Comparison of ENCODE assay signal across 1 cellular context in the genomic region with DNA sequence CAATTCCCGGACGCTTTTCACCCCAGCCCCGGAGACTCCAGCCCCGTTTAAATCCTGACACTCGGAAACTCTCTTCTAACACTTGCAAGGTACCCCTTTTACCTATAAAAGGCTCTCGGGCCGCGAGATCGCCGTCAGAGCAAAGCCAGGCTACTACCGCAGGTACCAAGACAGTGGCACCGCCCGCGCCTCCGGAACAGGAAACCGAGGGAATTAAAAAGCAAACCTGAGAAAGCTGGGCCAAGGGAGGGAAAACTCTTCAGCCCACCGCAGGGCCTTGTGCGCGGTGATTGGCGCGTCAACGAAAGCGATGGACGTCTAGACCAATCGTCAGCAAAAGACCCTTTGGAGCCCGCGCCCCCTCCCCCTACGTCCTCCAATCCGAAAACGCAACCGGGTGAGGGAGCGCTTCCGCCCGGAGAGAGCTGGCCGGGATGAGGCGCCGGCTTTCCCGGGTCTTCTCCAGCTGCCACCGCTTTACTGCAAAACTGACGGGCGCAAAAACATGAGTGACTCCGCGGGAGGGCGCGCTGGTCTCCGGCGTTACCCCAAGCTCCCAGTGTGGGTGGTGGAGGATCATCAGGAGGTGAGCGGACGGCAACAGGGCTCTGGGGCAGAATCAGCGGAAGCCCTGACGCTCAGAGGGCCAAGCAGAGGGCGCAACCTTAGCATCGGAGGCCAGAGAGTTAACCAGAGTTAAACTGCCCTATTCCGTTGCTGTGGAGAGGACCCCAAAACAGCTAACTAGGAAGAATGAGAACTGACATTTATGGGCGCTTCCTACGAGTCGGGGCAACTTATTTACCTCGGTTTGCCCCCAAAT.
TF ChIP-seq lines count a peak whose summit lies in the region.

Gene C5orf22 (plus strand): TSS at position 414 of the 823 bp plus-strand sequence. CDS start 92 bp downstream, at position 506.
Gene DROSHA (minus strand): TSS at position 206 of the 823 bp plus-strand sequence. CDS start 3,034 bp downstream, outside the sequence.

TF ChIP-seq in K562, 482 proteins besides CTCF, POLR2A, EP300 and RAD21 (continued from another document and continues in another):
- TF ChIP-seq ELK1 (CRISPR knock-in tag; IDR thresholded peaks at IDR 0.05), result no peak
- TF ChIP-seq XRCC4 (IDR thresholded peaks at IDR 0.05; ENCODE audit: extremely low read depth, insufficient read depth, insufficient read length), result no peak
- no peak for TF ChIP-seq ZNF124 (CRISPR knock-in tag; IDR thresholded peaks at IDR 0.05)
- no peak for TF ChIP-seq NR3C1 (CRISPR knock-in tag; IDR thresholded peaks at IDR 0.05)
- no peak for TF ChIP-seq FOSL1 (tag; conservative IDR thresholded peaks at IDR 0.05)
- TF ChIP-seq DLX4 (CRISPR knock-in tag; IDR thresholded peaks at IDR 0.05), result no peak
- no peak for TF ChIP-seq MITF (IDR thresholded peaks at IDR 0.05)
- TF ChIP-seq ZNF134 (CRISPR knock-in tag; conservative IDR thresholded peaks at IDR 0.05), result peak; percentile 93
- no peak for TF ChIP-seq ZNF830 (CRISPR knock-in tag; IDR thresholded peaks at IDR 0.05)
- 0 out of 2 replicates have a peak, but pooled peaks have one; percentile 52 for TF ChIP-seq KLF6 (CRISPR knock-in tag; IDR thresholded peaks at IDR 0.05; ENCODE audit: borderline replicate concordance)
- peak; percentile 35 to 83 for TF ChIP-seq E2F6 (IDR thresholded peaks at IDR 0.05; ENCODE audit: borderline replicate concordance in 1 of 2, extremely low read depth in 1 of 2, insufficient read depth in 1 of 2, insufficient read length in 1 of 2, low read depth in 1 of 2, low read length in 1 of 2, poor library complexity in 1 of 2, severe bottlenecking in 1 of 2)
- TF ChIP-seq NR2F6 (CRISPR knock-in tag; IDR thresholded peaks at IDR 0.05), result 0 out of 2 replicates have a peak, but pooled peaks have one; percentile 64
- no peak for TF ChIP-seq FOXA1 (IDR thresholded peaks at IDR 0.05; ENCODE audit: borderline replicate concordance)
- no peak for TF ChIP-seq ZNF586 (CRISPR knock-in tag; conservative IDR thresholded peaks at IDR 0.05)
- TF ChIP-seq, protein P1, sequence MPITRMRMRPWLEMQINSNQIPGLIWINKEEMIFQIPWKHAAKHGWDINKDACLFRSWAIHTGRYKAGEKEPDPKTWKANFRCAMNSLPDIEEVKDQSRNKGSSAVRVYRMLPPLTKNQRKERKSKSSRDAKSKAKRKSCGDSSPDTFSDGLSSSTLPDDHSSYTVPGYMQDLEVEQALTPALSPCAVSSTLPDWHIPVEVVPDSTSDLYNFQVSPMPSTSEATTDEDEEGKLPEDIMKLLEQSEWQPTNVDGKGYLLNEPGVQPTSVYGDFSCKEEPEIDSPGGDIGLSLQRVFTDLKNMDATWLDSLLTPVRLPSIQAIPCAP (CRISPR knock-in tag; IDR thresholded peaks at IDR 0.05; ENCODE audit: borderline replicate concordance), result no peak
- TF ChIP-seq BRF1 (IDR thresholded peaks at IDR 0.05; ENCODE audit: borderline replicate concordance, extremely low read depth, insufficient read length), result no peak
- no peak for TF ChIP-seq RUNX1 (IDR thresholded peaks at IDR 0.05; ENCODE audit: low read depth)
- no peak for TF ChIP-seq MED1 (CRISPR knock-in tag; IDR thresholded peaks at IDR 0.05; ENCODE audit: borderline replicate concordance)
- TF ChIP-seq ZNF239 (CRISPR knock-in tag; IDR thresholded peaks at IDR 0.05), result no peak
- no peak for TF ChIP-seq CBFB (CRISPR knock-in tag; IDR thresholded peaks at IDR 0.05)
- TF ChIP-seq CHD2 (IDR thresholded peaks at IDR 0.05; ENCODE audit: low read depth, low read length), result peak; percentile 86
- peak; percentile 7 to 38; a peak in 1 of 4 replicates for TF ChIP-seq MAZ (CRISPR knock-in tag; conservative IDR thresholded peaks at IDR 0.05 in 1 of 2, IDR thresholded peaks at IDR 0.05 in 1 of 2)
- TF ChIP-seq, protein P2, sequence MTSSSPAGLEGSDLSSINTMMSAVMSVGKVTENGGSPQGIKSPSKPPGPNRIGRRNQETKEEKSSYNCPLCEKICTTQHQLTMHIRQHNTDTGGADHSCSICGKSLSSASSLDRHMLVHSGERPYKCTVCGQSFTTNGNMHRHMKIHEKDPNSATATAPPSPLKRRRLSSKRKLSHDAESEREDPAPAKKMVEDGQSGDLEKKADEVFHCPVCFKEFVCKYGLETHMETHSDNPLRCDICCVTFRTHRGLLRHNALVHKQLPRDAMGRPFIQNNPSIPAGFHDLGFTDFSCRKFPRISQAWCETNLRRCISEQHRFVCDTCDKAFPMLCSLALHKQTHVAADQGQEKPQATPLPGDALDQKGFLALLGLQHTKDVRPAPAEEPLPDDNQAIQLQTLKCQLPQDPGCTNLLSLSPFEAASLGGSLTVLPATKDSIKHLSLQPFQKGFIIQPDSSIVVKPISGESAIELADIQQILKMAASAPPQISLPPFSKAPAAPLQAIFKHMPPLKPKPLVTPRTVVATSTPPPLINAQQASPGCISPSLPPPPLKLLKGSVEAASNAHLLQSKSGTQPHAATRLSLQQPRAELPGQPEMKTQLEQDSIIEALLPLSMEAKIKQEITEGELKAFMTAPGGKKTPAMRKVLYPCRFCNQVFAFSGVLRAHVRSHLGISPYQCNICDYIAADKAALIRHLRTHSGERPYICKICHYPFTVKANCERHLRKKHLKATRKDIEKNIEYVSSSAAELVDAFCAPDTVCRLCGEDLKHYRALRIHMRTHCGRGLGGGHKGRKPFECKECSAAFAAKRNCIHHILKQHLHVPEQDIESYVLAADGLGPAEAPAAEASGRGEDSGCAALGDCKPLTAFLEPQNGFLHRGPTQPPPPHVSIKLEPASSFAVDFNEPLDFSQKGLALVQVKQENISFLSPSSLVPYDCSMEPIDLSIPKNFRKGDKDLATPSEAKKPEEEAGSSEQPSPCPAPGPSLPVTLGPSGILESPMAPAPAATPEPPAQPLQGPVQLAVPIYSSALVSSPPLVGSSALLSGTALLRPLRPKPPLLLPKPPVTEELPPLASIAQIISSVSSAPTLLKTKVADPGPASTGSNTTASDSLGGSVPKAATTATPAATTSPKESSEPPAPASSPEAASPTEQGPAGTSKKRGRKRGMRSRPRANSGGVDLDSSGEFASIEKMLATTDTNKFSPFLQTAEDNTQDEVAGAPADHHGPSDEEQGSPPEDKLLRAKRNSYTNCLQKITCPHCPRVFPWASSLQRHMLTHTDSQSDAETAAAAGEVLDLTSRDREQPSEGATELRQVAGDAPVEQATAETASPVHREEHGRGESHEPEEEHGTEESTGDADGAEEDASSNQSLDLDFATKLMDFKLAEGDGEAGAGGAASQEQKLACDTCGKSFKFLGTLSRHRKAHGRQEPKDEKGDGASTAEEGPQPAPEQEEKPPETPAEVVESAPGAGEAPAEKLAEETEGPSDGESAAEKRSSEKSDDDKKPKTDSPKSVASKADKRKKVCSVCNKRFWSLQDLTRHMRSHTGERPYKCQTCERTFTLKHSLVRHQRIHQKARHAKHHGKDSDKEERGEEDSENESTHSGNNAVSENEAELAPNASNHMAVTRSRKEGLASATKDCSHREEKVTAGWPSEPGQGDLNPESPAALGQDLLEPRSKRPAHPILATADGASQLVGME (CRISPR knock-in tag; IDR thresholded peaks at IDR 0.05), result no peak
- no peak for TF ChIP-seq ZNF212 (CRISPR knock-in tag; IDR thresholded peaks at IDR 0.05)
- peak; percentile 61; the same call in 1 of the 2 replicates for TF ChIP-seq NBN (IDR thresholded peaks at IDR 0.05; ENCODE audit: low read depth)
- 0 out of 2 replicates have a peak, but pooled peaks have one; percentile 13 for TF ChIP-seq DIDO1 (tag; IDR thresholded peaks at IDR 0.05; ENCODE audit: low read depth)
- no peak for TF ChIP-seq TFE3 (CRISPR knock-in tag; IDR thresholded peaks at IDR 0.05)
- 0 out of 2 replicates have a peak, but pooled peaks have one; percentile 23 for TF ChIP-seq JUNB (CRISPR knock-in tag; conservative IDR thresholded peaks at IDR 0.05)
- TF ChIP-seq ZFPM2 (CRISPR knock-in tag; IDR thresholded peaks at IDR 0.05), result 0 out of 2 replicates have a peak, but pooled peaks have one; percentile 3
- TF ChIP-seq, protein P3, sequence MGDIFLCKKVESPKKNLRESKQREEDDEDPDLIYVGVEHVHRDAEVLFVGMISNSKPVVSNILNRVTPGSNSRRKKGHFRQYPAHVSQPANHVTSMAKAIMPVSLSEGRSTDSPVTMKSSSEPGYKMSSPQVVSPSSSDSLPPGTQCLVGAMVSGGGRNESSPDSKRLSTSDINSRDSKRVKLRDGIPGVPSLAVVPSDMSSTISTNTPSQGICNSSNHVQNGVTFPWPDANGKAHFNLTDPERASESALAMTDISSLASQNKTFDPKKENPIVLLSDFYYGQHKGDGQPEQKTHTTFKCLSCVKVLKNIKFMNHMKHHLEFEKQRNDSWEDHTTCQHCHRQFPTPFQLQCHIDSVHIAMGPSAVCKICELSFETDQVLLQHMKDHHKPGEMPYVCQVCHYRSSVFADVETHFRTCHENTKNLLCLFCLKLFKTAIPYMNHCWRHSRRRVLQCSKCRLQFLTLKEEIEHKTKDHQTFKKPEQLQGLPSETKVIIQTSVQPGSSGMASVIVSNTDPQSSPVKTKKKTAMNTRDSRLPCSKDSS (IDR thresholded peaks at IDR 0.05; ENCODE audit: low read depth, partially characterized antibody), result no peak
- TF ChIP-seq ZNF121 (CRISPR knock-in tag; conservative IDR thresholded peaks at IDR 0.05), result no peak
